Comparison of ENCODE assay signal across 20 cellular contexts in the genomic region with DNA sequence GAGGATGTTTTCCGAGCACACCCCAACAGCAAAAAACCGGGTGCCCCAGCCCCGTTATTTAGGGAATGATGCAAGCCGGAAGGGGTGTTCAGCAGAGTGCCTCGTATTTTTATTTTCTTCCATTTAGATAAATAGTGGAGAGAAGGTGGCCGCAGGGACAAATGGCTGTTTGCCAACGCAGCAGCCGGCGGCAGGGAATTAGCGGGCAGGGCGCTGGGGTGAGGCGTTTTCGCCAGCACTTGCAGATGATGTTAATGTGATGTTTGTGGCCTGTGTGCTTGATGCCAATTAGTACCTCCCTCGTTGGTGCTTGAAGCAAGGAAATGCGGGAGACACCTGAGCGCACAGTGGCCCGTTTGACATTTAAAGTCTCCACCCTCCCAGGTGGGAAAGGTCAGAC. TPM values are rescaled to one million over a fixed set of nuclear protein-coding genes. Genes with fewer than 3 reads are reported as not detected.
A peak's percentile ranks its signal among the peaks of the same experiment; 100 is the strongest.
DNase-seq lines count a peak whose midpoint lies in the region; TF ChIP-seq lines count a peak whose summit lies in the region.
"Had no signal": no experiment of that assay in that cellular context is flagged by ENCODE, and none has a peak within 500 bp of the region (broad histone marks: within the 10 kb centered on the region; RNA-seq: fewer than 3 reads in every experiment).

No MANE protein-coding gene starts in this region.

- H2AK5ac ChIP-seq in neuronal stem cell (ENCODE audit: low read depth, low read length) = no peak overlapping the region

- H3K9me3 ChIP-seq in SU-DHL-6 (ENCODE audit: insufficient read depth, low read length) (no peaks in the 10 kb centered on the region), neuronal stem cell (replicated peaks in 1 of 2; ENCODE audit: control insufficient read depth in 2 of 2, insufficient read depth in 1 of 2, low read depth in 1 of 2, low read length in 2 of 2) (no peaks in the 10 kb centered on the region)
- H3K9me3 ChIP-seq: heart left ventricle, MG63, right atrium auricular region, stomach had no signal

- no peak overlapping the region for H3K9ac ChIP-seq in SU-DHL-6 (ENCODE audit: low read length)
- no peak overlapping the region for H3K9ac ChIP-seq in neuronal stem cell (ENCODE audit: low read depth, low read length, poor library complexity)

- H3K36me3 ChIP-seq in SU-DHL-6 (ENCODE audit: low read length) (no peaks in the 10 kb centered on the region), neuronal stem cell (replicated peaks in 1 of 2; ENCODE audit: control insufficient read depth in 2 of 2, insufficient read depth in 2 of 2, low read length in 2 of 2) (no peaks in the 10 kb centered on the region)
- H3K36me3 ChIP-seq: MG63 had no signal

- no peak overlapping the region for H2BK15ac ChIP-seq in neuronal stem cell (ENCODE audit: low read length)

- H3K36me3 Mint-ChIP-seq in activated T-cell treated with anti-CD3 and anti-CD28 coated beads, Interleukin-2, amount 50 U/mL, for 24 hours (ENCODE audit: low read depth) = peaks cover 90% of the 10 kb centered on the region

- H3K4me1 ChIP-seq in neuronal stem cell (ENCODE audit: control insufficient read depth in 2 of 2, insufficient read depth in 1 of 2, low read depth in 1 of 2, low read length in 2 of 2) = peaks cover 0 to 2% of the 10 kb centered on the region in 2 donors
- H3K4me1 ChIP-seq: right atrium auricular region had no signal

- H2AFZ ChIP-seq in SU-DHL-6 (ENCODE audit: low read depth, low read length, severe bottlenecking) = no peak overlapping the region
- H2AFZ ChIP-seq in neuronal stem cell (ENCODE audit: low read length) = no peak overlapping the region

- peak overlapping the region; percentile 80 for H3K23ac ChIP-seq in neuronal stem cell (ENCODE audit: low read depth, low read length, poor library complexity)

- H4K91ac ChIP-seq in neuronal stem cell (ENCODE audit: low read depth, low read length, poor library complexity) = no peak overlapping the region

- TF ChIP-seq CTCF in SU-DHL-6 (IDR thresholded peaks at IDR 0.05; ENCODE audit: insufficient read depth, low read length, poor library complexity, severe bottlenecking) = no peak

- no peak for DNase-seq in activated T-cell treated with anti-CD3 and anti-CD28 coated beads, Interleukin-2, amount 50 U/mL, for 24 hours
- DNase-seq in activated T-cell treated with anti-CD3 and anti-CD28 coated beads, Interleukin-2, amount 50 U/mL, for 48 hours = no peak
- DNase-seq in NCI-H1694 (lab: John Stamatoyannopoulos, UW) (peak; percentile 7), neuronal stem cell (ENCODE audit: low spot score) (no peak), midbrain (lab: John Stamatoyannopoulos, UW) (no peak)
- no peak for DNase-seq in stimulated activated CD4-positive, alpha-beta T cell treated with anti-CD3 and anti-CD28 coated beads, Interleukin-15, amount 100 ng/mL, for 24 hours
- DNase-seq in activated naive CD4-positive, alpha-beta T cell treated with Interleukin-2 at 50 U/mL for 16 hours = no peak
- DNase-seq: activated CD8-positive, alpha-beta T cell treated with anti-CD3 and anti-CD28 coated beads, Interleukin-2, amount 10 ng/mL, durations not matched to agents 7 days and 5 days; aorta; EL; heart left ventricle; immature natural killer cell; IMR-90; MG63; SHP77; stomach; WERI-Rb-1 had no signal

- peaks cover 3% of the 10 kb centered on the region for H3K79me1 ChIP-seq in neuronal stem cell (ENCODE audit: low read depth, low read length)

- no peak overlapping the region for H3K4ac ChIP-seq in neuronal stem cell (ENCODE audit: low read length)

- peaks cover 64% of the 10 kb centered on the region for H3K4me1 Mint-ChIP-seq in activated T-cell treated with anti-CD3 and anti-CD28 coated beads, Interleukin-2, amount 50 U/mL, for 24 hours (ENCODE audit: low read depth)

- no peak overlapping the region for H2BK5ac ChIP-seq in neuronal stem cell (ENCODE audit: low read length)

- no peak overlapping the region for H2BK120ac ChIP-seq in neuronal stem cell (ENCODE audit: low read depth, low read length)

- H3K4me3 ChIP-seq in SU-DHL-6 (ENCODE audit: insufficient read depth, low read length, poor library complexity, severe bottlenecking) (no peak overlapping the region), neuronal stem cell (ENCODE audit: low read length in 2 of 2) (no peak overlapping the region)
- H3K4me3 ChIP-seq: heart left ventricle, MG63, right atrium auricular region, stomach had no signal

- peak overlapping the region; percentile 71 for H3K18ac ChIP-seq in neuronal stem cell (ENCODE audit: low read length)

- no CpG with 5 or more reads among the region's 17 CpGs for WGBS in neuronal stem cell (ENCODE audit: extremely low coverage in 2 of 2, insufficient read length in 2 of 2, insufficient replicate concordance in 1 of 2), 2 donors

- no peaks in the 10 kb centered on the region for H3F3A ChIP-seq in SU-DHL-6 (ENCODE audit: insufficient read depth)

- H3K27me3 Mint-ChIP-seq in activated T-cell treated with anti-CD3 and anti-CD28 coated beads, Interleukin-2, amount 50 U/mL, for 24 hours = no peaks in the 10 kb centered on the region

- no peak overlapping the region for H4K8ac ChIP-seq in neuronal stem cell (ENCODE audit: low read depth, low read length)

- H3K9me2 ChIP-seq in SU-DHL-6 (replicated peaks; ENCODE audit: insufficient read depth, low read length) = no peaks in the 10 kb centered on the region

- H3K27ac Mint-ChIP-seq in activated T-cell treated with anti-CD3 and anti-CD28 coated beads, Interleukin-2, amount 50 U/mL, for 24 hours = peak overlapping the region; percentile 71
- H3K27ac Mint-ChIP-seq: activated CD8-positive, alpha-beta T cell treated with anti-CD3 and anti-CD28 coated beads, Interleukin-2, amount 10 ng/mL, durations not matched to agents 7 days and 5 days had no signal

- H4K20me1 ChIP-seq in SU-DHL-6 (ENCODE audit: low read depth, low read length) = no peaks in the 10 kb centered on the region

- H2BK12ac ChIP-seq in neuronal stem cell (ENCODE audit: low read length) = peak overlapping the region; percentile 73

- no peak overlapping the region for H3K14ac ChIP-seq in neuronal stem cell (ENCODE audit: low read length)

- H3K27me3 ChIP-seq in SU-DHL-6 (ENCODE audit: low read length) (no peaks in the 10 kb centered on the region), neuronal stem cell (ENCODE audit: control insufficient read depth in 3 of 3, insufficient read depth in 3 of 3, low read depth in 1 of 3, low read length in 3 of 3) (no peaks in the 10 kb centered on the region)
- H3K27me3 ChIP-seq: heart left ventricle, MG63, right atrium auricular region, stomach had no signal

- no peak overlapping the region for H3K27ac ChIP-seq in SU-DHL-6 (ENCODE audit: low read depth, low read length)
- no peak overlapping the region for H3K27ac ChIP-seq in neuronal stem cell (replicated peaks; ENCODE audit: low read length)
- H3K27ac ChIP-seq: heart left ventricle, HL-60, right atrium auricular region, stomach, WERI-Rb-1 had no signal

- H3K79me2 ChIP-seq in SU-DHL-6 (ENCODE audit: insufficient read depth, low read length) = no peaks in the 10 kb centered on the region

- no peaks in the 10 kb centered on the region for H3K9me3 Mint-ChIP-seq in activated T-cell treated with anti-CD3 and anti-CD28 coated beads, Interleukin-2, amount 50 U/mL, for 24 hours
- H3K9me3 Mint-ChIP-seq: immature natural killer cell had no signal

- H3K4me2 ChIP-seq in SU-DHL-6 (ENCODE audit: low read depth, low read length, poor library complexity, severe bottlenecking) (peak overlapping the region; percentile 56), neuronal stem cell (ENCODE audit: insufficient read depth, low read length, poor library complexity, severe bottlenecking) (no peak overlapping the region)

- no peak overlapping the region for H3K4me3 Mint-ChIP-seq in activated T-cell treated with anti-CD3 and anti-CD28 coated beads, Interleukin-2, amount 50 U/mL, for 24 hours
- H3K4me3 Mint-ChIP-seq: activated CD8-positive, alpha-beta T cell treated with anti-CD3 and anti-CD28 coated beads, Interleukin-2, amount 10 ng/mL, durations not matched to agents 7 days and 5 days; immature natural killer cell had no signal

RNA-seq across cellular contexts. Expression of a gene that starts 38.9 kb away (rescaled TPM):
- polyA plus RNA-seq in neuronal stem cell (2013, experiment 1 of 2) = 4.7 TPM
- 5.2 TPM for polyA plus RNA-seq in neuronal stem cell (2013, experiment 2 of 2)
